In the genomic region with DNA sequence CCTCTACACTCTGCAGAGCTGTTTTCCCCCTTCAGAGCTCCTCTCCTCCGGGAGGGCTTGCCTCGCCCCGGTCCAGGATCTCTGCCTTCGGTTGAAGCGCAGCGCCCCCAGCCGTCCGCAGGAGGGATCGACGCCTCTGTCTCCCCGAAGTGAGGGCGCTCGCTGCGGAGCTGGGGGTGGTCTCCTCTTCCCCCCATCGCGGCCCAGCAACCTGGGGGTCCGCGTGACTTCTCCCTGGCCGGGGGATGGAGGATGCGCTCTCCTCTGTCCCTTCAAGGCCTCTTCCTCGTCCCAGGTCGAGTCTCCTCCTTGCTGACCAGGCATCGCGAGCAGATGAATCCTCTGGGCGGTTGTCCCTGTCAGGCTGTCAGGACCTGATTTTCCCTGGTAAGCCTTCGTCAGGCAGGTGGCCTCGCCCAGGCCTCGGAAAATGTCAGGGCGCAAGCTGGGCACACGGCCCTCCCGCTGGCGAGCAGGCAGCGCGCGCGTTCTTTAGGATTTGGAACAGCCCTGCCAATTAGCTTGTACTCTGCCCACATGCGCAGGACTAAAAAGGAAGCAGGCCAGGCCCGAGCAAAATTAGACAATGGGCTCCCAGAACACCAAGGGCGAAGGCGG, we compare ENCODE assay signal across 8 cellular contexts.
DNase-seq lines count a peak whose midpoint lies in the region; ATAC-seq and TF ChIP-seq lines count a peak whose summit lies in the region.

No MANE protein-coding gene starts in this region.

- no peaks in the 10 kb centered on the region for H3K9me3 Mint-ChIP-seq in progenitor cell of endocrine pancreas (ENCODE audit: low read depth)

- H3K27me3 ChIP-seq in OCI-LY3 (ENCODE audit: low read depth, low read length) (no peaks in the 10 kb centered on the region), right atrium auricular region (no peaks in the 10 kb centered on the region)

- ATAC-seq in HG02642 (IDR thresholded peaks at IDR 0.05; ENCODE audit: poor library complexity, unreplicated experiment) (peak; percentile 75), HG03095 (IDR thresholded peaks at IDR 0.05; ENCODE audit: unreplicated experiment) (no peak), HG02571 (IDR thresholded peaks at IDR 0.05; ENCODE audit: unreplicated experiment) (no peak)

- no peaks in the 10 kb centered on the region for H3K36me3 Mint-ChIP-seq in progenitor cell of endocrine pancreas (ENCODE audit: insufficient read depth)

- peak; percentile 93 for TF ChIP-seq CTCF in GM10248 (IDR thresholded peaks at IDR 0.05; ENCODE audit: control extremely low read depth, extremely low read depth, low read depth, missing control alignments)
- peak; percentile 28 for TF ChIP-seq CTCF in OCI-LY3 (IDR thresholded peaks at IDR 0.05; ENCODE audit: low read depth, low read length)
- TF ChIP-seq CTCF in right atrium auricular region (IDR thresholded peaks at IDR 0.05), result peak; percentile 96 to 98
- TF ChIP-seq CTCF in progenitor cell of endocrine pancreas (IDR thresholded peaks at IDR 0.05; ENCODE audit: unreplicated experiment), result peak; percentile 89

- peaks cover 35% of the 10 kb centered on the region for H3K27me3 Mint-ChIP-seq in progenitor cell of endocrine pancreas

- no peak overlapping the region for H3K27ac Mint-ChIP-seq in progenitor cell of endocrine pancreas

- no peak overlapping the region for H3K4me3 ChIP-seq in OCI-LY3 (ENCODE audit: low read length)
- H3K4me3 ChIP-seq in right atrium auricular region, result peak overlapping the region; percentile 19 to 45

- no peak overlapping the region for H3K4me2 ChIP-seq in OCI-LY3 (ENCODE audit: low read length)

- H3K9me3 ChIP-seq in OCI-LY3 (ENCODE audit: insufficient read depth, low read length), result no peaks in the 10 kb centered on the region
- no peaks in the 10 kb centered on the region for H3K9me3 ChIP-seq in right atrium auricular region

- no peaks in the 10 kb centered on the region for H3K79me2 ChIP-seq in OCI-LY3 (ENCODE audit: low read length)

- peak overlapping the region; percentile 55 for H3K4me3 Mint-ChIP-seq in progenitor cell of endocrine pancreas (ENCODE audit: low read depth)

- H3K4me1 ChIP-seq in OCI-LY3 (ENCODE audit: low read length) (no peaks in the 10 kb centered on the region), right atrium auricular region (peaks cover 0 to 13% of the 10 kb centered on the region in 2 donors)

- H3K27ac ChIP-seq in OCI-LY3 (ENCODE audit: low read length), result no peak overlapping the region
- peak overlapping the region; percentile 15 to 49 for H3K27ac ChIP-seq in right atrium auricular region

- no peak overlapping the region for H2AFZ ChIP-seq in OCI-LY3 (ENCODE audit: low read depth, low read length)

- H3K4me1 Mint-ChIP-seq in progenitor cell of endocrine pancreas (ENCODE audit: low read depth), result peaks cover 11% of the 10 kb centered on the region

- no peaks in the 10 kb centered on the region for H4K20me1 ChIP-seq in OCI-LY3 (ENCODE audit: insufficient read depth, low read length)

- POLR2A ChIA-PET in GM10248 (lab: Yijun Ruan, JAX), result no interaction called here

- H3K9ac ChIP-seq in OCI-LY3 (ENCODE audit: low read length), result no peak overlapping the region

- DNase-seq in GM10248 (ENCODE audit: extremely low spot score) (peak; percentile 77), astrocyte of the hippocampus (ENCODE audit: low read depth, low spot score) (peak; percentile 87), right atrium auricular region (ENCODE audit: low spot score) (peak; percentile 85), progenitor cell of endocrine pancreas (ENCODE audit: low spot score, unreplicated experiment) (peak; percentile 70)

- CTCF ChIA-PET in GM10248 (lab: Yijun Ruan, JAX), result interaction anchor here (0.6 to 3.3 kb wide), 55 partner anchors 9 to 1009 kb away, joined by 3 to 62 read pairs (median 4); a partner anchor contains a TSS

- H3K36me3 ChIP-seq in OCI-LY3 (replicated peaks; ENCODE audit: low read depth, low read length) (no peaks in the 10 kb centered on the region), right atrium auricular region (no peaks in the 10 kb centered on the region)

Comparison
In these comparisons a context has a peak if more than half of its experiments do, and no peak if none do; other contexts are left out.
1. CTCF ChIP-seq: peak in every context shown above with its lines; median percentile 97 in right atrium auricular region; 93 in GM10248; 89 in progenitor cell of endocrine pancreas; 28 in OCI-LY3.